15 cellular contexts compared by ENCODE assay signal in the genomic region with DNA sequence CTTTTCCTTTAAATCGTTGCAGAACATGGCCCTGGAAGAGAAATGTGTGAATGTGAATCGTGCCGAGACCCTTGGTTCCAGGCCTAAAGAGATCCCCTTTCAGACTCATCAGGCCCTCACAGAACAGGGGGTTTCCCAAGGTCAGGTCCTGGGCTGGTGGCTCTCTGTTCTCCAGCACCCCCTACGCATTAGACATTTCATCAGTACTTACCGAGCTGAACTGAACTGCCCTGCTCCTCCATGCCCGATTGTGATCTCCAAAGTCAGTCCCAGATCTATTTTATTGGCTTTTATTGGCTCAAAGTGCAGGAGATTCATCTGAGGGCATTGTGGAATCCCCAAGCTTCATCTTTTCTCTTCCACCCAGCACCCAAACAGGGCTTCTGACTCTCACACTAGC. TPM values are rescaled to one million over a fixed set of nuclear protein-coding genes. Genes with fewer than 3 reads are reported as not detected.
DNase-seq lines count a peak whose midpoint lies in the region; ATAC-seq and TF ChIP-seq lines count a peak whose summit lies in the region.
"Had no signal": no experiment of that assay in that cellular context is flagged by ENCODE, and none has a peak within 500 bp of the region (broad histone marks: within the 10 kb centered on the region; RNA-seq: fewer than 3 reads in every experiment).

No MANE protein-coding gene starts in this region.

- no peaks in the 10 kb centered on the region for H3F3A ChIP-seq in OCI-LY1 (ENCODE audit: insufficient read depth, low read length)

- peak; percentile 42 to 44 for ATAC-seq in activated T-cell treated with anti-CD3 and anti-CD28 coated beads, Interleukin-2, amount 50 U/mL, for 4 hours
- peak; percentile 44 for ATAC-seq in HG02678 (IDR thresholded peaks at IDR 0.05; ENCODE audit: unreplicated experiment)
- ATAC-seq in HG02840 (IDR thresholded peaks at IDR 0.05; ENCODE audit: low FRiP score, unreplicated experiment), result no peak
- ATAC-seq in GM21447 (IDR thresholded peaks at IDR 0.05; ENCODE audit: unreplicated experiment), result no peak
- ATAC-seq: SK-N-SH treated with all-trans-retinoic acid at 6 μM for 48 hours had no signal

- H3K27me3 Mint-ChIP-seq in activated T-cell treated with anti-CD3 and anti-CD28 coated beads, Interleukin-2, amount 50 U/mL, for 4 hours (ENCODE audit: low read depth), result no peaks in the 10 kb centered on the region

- no peaks in the 10 kb centered on the region for H3K9me3 ChIP-seq in OCI-LY1 (ENCODE audit: low read length)
- H3K9me3 ChIP-seq in spleen, result no peaks in the 10 kb centered on the region
- H3K9me3 ChIP-seq: left lung had no signal

- 74 to 89% (median 81%) methylated on average over 6 of the region's 6 CpGs for WGBS in spleen, 5 donors

- H3K4me1 Mint-ChIP-seq in activated T-cell treated with anti-CD3 and anti-CD28 coated beads, Interleukin-2, amount 50 U/mL, for 4 hours (ENCODE audit: low read depth), result peaks cover 53% of the 10 kb centered on the region

- no peaks in the 10 kb centered on the region for H3K27me3 ChIP-seq in OCI-LY1 (ENCODE audit: insufficient read depth, low read length)
- no peaks in the 10 kb centered on the region for H3K27me3 ChIP-seq in spleen (replicated peaks in 1 of 7)
- H3K27me3 ChIP-seq: dorsolateral prefrontal cortex, left lung had no signal

- peaks cover 56% of the 10 kb centered on the region for H3K79me2 ChIP-seq in OCI-LY1 (ENCODE audit: insufficient read depth, low read length)

- no peak for TF ChIP-seq CTCF in OCI-LY1 (IDR thresholded peaks at IDR 0.05; ENCODE audit: low read length)
- no peak for TF ChIP-seq CTCF in spleen (IDR thresholded peaks at IDR 0.05 in 8 of 11, conservative IDR thresholded peaks at IDR 0.05 in 3 of 11)

- H3K4me1 ChIP-seq in OCI-LY1 (ENCODE audit: insufficient read depth, low read length, severe bottlenecking), result peaks cover 72% of the 10 kb centered on the region
- H3K4me1 ChIP-seq in spleen, result peaks cover 3 to 50% (median 28%) of the 10 kb centered on the region in 6 donors

- intact Hi-C loops in spleen (cut with DNase I; ENCODE audit: low total_unique reads), result no loop called here

- H3K36me3 Mint-ChIP-seq in activated T-cell treated with anti-CD3 and anti-CD28 coated beads, Interleukin-2, amount 50 U/mL, for 4 hours (ENCODE audit: insufficient read depth), result peaks cover 68% of the 10 kb centered on the region

- peak overlapping the region; percentile 39; the same call in 1 of the 2 replicates for H3K9ac ChIP-seq in OCI-LY1 (ENCODE audit: low read length)
- H3K9ac ChIP-seq: GM23248 had no signal

- H3K36me3 ChIP-seq in OCI-LY1 (ENCODE audit: insufficient read depth, low read length), result peaks cover 90% of the 10 kb centered on the region
- peaks cover 0 to 48% (median 0%) of the 10 kb centered on the region in 6 donors for H3K36me3 ChIP-seq in spleen

- peak overlapping the region; percentile 41; the same call in 1 of the 2 replicates for H3K4me2 ChIP-seq in OCI-LY1 (ENCODE audit: low read length)

- H3K4me3 ChIP-seq in OCI-LY1 (ENCODE audit: low read depth, low read length, poor library complexity, severe bottlenecking) (no peak overlapping the region), spleen (peak overlapping the region in 1 of 8 donors; percentile 24)
- H3K4me3 ChIP-seq: dorsolateral prefrontal cortex, GM23248, left lung had no signal

- no peak for DNase-seq in activated T-cell treated with anti-CD3 and anti-CD28 coated beads, Interleukin-2, amount 50 U/mL, for 4 hours
- DNase-seq in activated T-cell treated with anti-CD3 and anti-CD28 coated beads, Interleukin-2, amount 50 U/mL, for 48 hours, result no peak
- DNase-seq in spleen, result no peak
- no peak for DNase-seq in stimulated activated naive CD4-positive, alpha-beta T cell treated with Interleukin-2 at 50 U/mL for 16 hours (lab: John Stamatoyannopoulos, UW)
- DNase-seq: dorsolateral prefrontal cortex, GM23248, IMR-90, left lung, NCI-H226 had no signal

- H3K9me2 ChIP-seq in OCI-LY1 (ENCODE audit: low read depth, low read length), result no peaks in the 10 kb centered on the region

- no peaks in the 10 kb centered on the region for H3K9me3 Mint-ChIP-seq in activated T-cell treated with anti-CD3 and anti-CD28 coated beads, Interleukin-2, amount 50 U/mL, for 4 hours

- peak overlapping the region; percentile 81 for H3K27ac ChIP-seq in OCI-LY1 (ENCODE audit: low read depth, low read length, poor library complexity, severe bottlenecking)
- peak overlapping the region in 6 of 8 donors; percentile 22 to 81 (median 66) for H3K27ac ChIP-seq in spleen
- H3K27ac ChIP-seq: dorsolateral prefrontal cortex, GM23248, left lung had no signal

- no peak overlapping the region for H2AFZ ChIP-seq in OCI-LY1 (ENCODE audit: low read length)
- H2AFZ ChIP-seq: GM23248 had no signal

- H4K20me1 ChIP-seq in OCI-LY1 (ENCODE audit: insufficient read depth, low read length), result no peaks in the 10 kb centered on the region

- no peak for TF ChIP-seq POLR2A in spleen (IDR thresholded peaks at IDR 0.05)

- no peak overlapping the region for H3K4me3 Mint-ChIP-seq in activated T-cell treated with anti-CD3 and anti-CD28 coated beads, Interleukin-2, amount 50 U/mL, for 4 hours

RNA-seq across cellular contexts. Expression of gene KLHL6, which starts 27.5 kb away (rescaled TPM):
- 10 to 100 TPM; 27.9 to 35.5 (median 29.9) TPM for total RNA-seq in activated T-cell treated with anti-CD3 and anti-CD28 coated beads, Interleukin-2, amount 50 U/mL, for 4 hours
- total RNA-seq in spleen, result 10 to 100 TPM; 29.4 to 51.8 (median 37.3) TPM
- 10 to 100 TPM; 10.8 to 15.4 (median 15.0) TPM for polyA plus RNA-seq in spleen
- total RNA-seq: GM23248, IMR-90 had no signal
- polyA plus RNA-seq: AG04450, GM23248, IMR-90 had no signal

Comparison
In these comparisons a context has a peak if more than half of its experiments do, and no peak if none do; other contexts are left out.
1. ATAC-seq: peak in activated T-cell treated with anti-CD3 and anti-CD28 coated beads, Interleukin-2, amount 50 U/mL, for 4 hours (2 of 2) and HG02678 (single experiment); none in HG02840 (single experiment) and GM21447 (single experiment).